1 cellular context compared by ENCODE assay signal in genomic region chr1:35763211-35763610, GRCh38.
TF ChIP-seq lines count a peak whose summit lies in the region.

No MANE protein-coding gene starts in this region.

TF ChIP-seq in GM12878, 131 proteins besides CTCF, POLR2A, EP300 and RAD21:
- TF ChIP-seq ZNF384 (IDR thresholded peaks at IDR 0.05; ENCODE audit: borderline replicate concordance, low read depth, low read length) (no peak), CBX5 (IDR thresholded peaks at IDR 0.05; ENCODE audit: low read depth) (no peak), NR2C1 (IDR thresholded peaks at IDR 0.05) (no peak), CREB1 (IDR thresholded peaks at IDR 0.05; ENCODE audit: low read depth) (no peak), POU2F2 (IDR thresholded peaks at IDR 0.05; ENCODE audit: borderline replicate concordance, low read depth, low read length) (no peak), ZZZ3 (IDR thresholded peaks at IDR 0.05; ENCODE audit: control insufficient read depth, insufficient read length, low read depth) (no peak)
